Comparison of ENCODE assay signal across 8 cellular contexts in the genomic region with DNA sequence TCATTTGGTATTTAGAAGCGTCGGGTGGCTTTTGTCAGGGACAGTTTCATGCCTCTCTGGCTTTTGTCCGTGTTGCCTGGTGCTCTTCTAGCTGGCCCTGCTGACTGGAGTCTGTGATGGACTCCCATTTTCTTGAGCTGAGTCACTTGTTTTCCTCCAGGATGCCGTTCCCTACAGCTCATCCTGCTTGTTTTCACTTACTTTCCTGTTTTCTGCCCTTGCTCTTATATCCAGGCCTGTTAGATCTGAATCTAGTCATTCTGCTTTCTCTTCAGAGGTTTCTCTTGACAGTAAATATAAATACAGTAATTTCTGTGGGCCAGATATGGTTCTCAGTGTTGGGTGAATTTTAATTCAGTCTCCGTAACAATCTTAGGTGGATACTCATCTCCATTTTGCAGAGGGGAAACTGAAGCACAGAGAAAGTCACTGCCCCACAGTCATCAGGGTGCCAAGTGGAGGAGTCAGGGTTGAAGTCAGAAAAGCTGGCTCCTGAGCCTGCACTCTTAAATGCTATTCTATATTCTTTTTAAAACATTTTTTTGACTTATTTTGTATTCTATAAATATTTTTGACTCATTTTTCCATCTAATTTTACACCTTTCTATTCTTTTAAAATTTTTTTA.
A peak's percentile ranks its signal among the peaks of the same experiment; 100 is the strongest.
DNase-seq lines count a peak whose midpoint lies in the region; ATAC-seq lines count a peak whose summit lies in the region.

No MANE protein-coding gene starts in this region.

- H3K27me3 ChIP-seq in skeletal muscle tissue (ENCODE audit: control insufficient read depth in 3 of 3, insufficient read depth in 3 of 3, low read length in 3 of 3) = no peaks in the 10 kb centered on the region

- no peaks in the 10 kb centered on the region for H3K36me3 ChIP-seq in skeletal muscle tissue (ENCODE audit: control insufficient read depth in 3 of 3, insufficient read depth in 3 of 3, low read length in 3 of 3)

- peak overlapping the region in 1 of 3 donors; percentile 46 for H3K9ac ChIP-seq in skeletal muscle tissue (ENCODE audit: low read depth in 1 of 3, low read length in 3 of 3)

- ATAC-seq in GM19467 (IDR thresholded peaks at IDR 0.05; ENCODE audit: unreplicated experiment) (no peak), GM18498 (IDR thresholded peaks at IDR 0.05; ENCODE audit: unreplicated experiment) (no peak)

- H3K27ac ChIP-seq in skeletal muscle tissue (ENCODE audit: low read depth, low read length) = peak overlapping the region; percentile 70

- H3K9me3 ChIP-seq in skeletal muscle tissue (ENCODE audit: control insufficient read depth in 3 of 3, low read length in 3 of 3) = no peaks in the 10 kb centered on the region

- peak overlapping the region; percentile 1 to 16 (median 16) for H3K4me3 ChIP-seq in skeletal muscle tissue (ENCODE audit: low read length in 3 of 3)

- DNase-seq in H4 (ENCODE audit: low spot score) (peak; percentile 44), astrocyte of the hippocampus (ENCODE audit: low read depth, low spot score) (peak; percentile 92), hepatic stellate cell (ENCODE audit: low spot score) (peak; percentile 92), NCI-H345 (lab: John Stamatoyannopoulos, UW) (no peak), NCI-H146 treated with DMSO at 0.1 percent for 48 hours (lab: John Stamatoyannopoulos, UW; ENCODE audit: unreplicated experiment) (no peak)

- peaks cover 31 to 46% (median 35%) of the 10 kb centered on the region in 3 donors for H3K4me1 ChIP-seq in skeletal muscle tissue (ENCODE audit: control insufficient read depth in 3 of 3, insufficient read depth in 3 of 3, low read length in 3 of 3)

Comparison
In these comparisons a context has a peak if more than half of its experiments do, and no peak if none do; other contexts are left out.
1. DNase-seq: peak in H4 (single experiment), astrocyte of the hippocampus (single experiment) and hepatic stellate cell (single experiment); none in NCI-H345 (single experiment) and NCI-H146 treated with DMSO at 0.1 percent for 48 hours (single experiment).